16 cellular contexts compared by ENCODE assay signal in the genomic region with DNA sequence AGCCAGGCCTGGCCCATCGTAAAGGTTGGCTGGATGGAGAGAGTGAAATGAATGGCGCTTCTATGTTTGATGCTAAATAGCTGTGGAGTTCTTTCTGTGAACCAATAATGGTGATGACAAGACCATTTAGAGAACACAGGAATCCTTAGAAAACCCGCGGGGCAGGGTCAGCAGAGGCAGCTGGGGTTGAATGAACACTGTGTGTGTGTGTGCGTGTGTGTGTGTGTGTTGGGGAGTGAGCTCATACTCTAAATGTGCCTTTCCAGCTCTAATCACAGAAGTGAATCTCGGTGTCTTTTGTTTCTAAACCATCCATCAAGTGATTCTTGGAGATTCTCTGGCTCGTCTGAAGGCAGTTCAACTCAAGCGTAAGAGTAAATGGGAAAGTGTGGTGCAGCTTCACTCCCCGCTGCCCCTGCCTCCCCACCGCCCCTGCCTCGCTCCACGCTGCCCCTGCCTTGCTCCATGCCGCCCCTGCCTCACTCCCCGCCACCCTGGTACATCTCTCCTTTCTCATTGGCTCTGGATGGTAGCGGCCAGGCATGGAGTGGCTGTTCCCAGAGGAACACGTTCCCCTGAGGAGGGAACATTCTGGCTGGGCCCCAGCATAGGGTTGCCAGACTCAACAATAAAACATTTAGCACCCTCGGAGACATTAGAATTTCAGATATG. TPM values are rescaled to one million over a fixed set of nuclear protein-coding genes. Genes with fewer than 3 reads are reported as not detected.
DNase-seq lines count a peak whose midpoint lies in the region; ATAC-seq, FAIRE-seq and TF ChIP-seq lines count a peak whose summit lies in the region.
"Had no signal": no experiment of that assay in that cellular context is flagged by ENCODE, and none has a peak within 500 bp of the region (broad histone marks: within the 10 kb centered on the region; RNA-seq: fewer than 3 reads in every experiment).

No MANE protein-coding gene starts in this region.

- CTCF ChIA-PET in CD8-positive, alpha-beta T cell (lab: Charles Lee), result interaction anchor here (0.7 to 1.1 kb wide), 2 partner anchors 13 to 26 kb away, joined by 3 read pairs; no protein-coding TSS in a partner anchor

- H3K27ac ChIP-seq in astrocyte (ENCODE audit: low read depth, low read length), result no peak overlapping the region
- no peak overlapping the region for H3K27ac ChIP-seq in CD8-positive, alpha-beta T cell (ENCODE audit: low read depth, low read length)
- H3K27ac ChIP-seq: psoas muscle had no signal

- H3K36me3 ChIP-seq in H7 (replicated peaks; ENCODE audit: control insufficient read depth, insufficient read depth, low read length) (no peaks in the 10 kb centered on the region), astrocyte (ENCODE audit: insufficient read depth, low read length) (no peaks in the 10 kb centered on the region)
- H3K36me3 ChIP-seq in CD8-positive, alpha-beta T cell (ENCODE audit: insufficient read depth, low read length), result no peaks in the 10 kb centered on the region

- peak overlapping the region; percentile 19 for H3K4me2 ChIP-seq in astrocyte (ENCODE audit: low read length)

- ATAC-seq in GM19455 (IDR thresholded peaks at IDR 0.05; ENCODE audit: unreplicated experiment), result no peak
- ATAC-seq in CD8-positive, alpha-beta T cell, result no peak
- ATAC-seq: psoas muscle had no signal

- H4K20me1 ChIP-seq in astrocyte (ENCODE audit: insufficient read depth, low read length), result no peaks in the 10 kb centered on the region

- intact Hi-C loops in CD8-positive, alpha-beta T cell (cut with DNase I, micrococcal nuclease), result no loop called here

- no peaks in the 10 kb centered on the region for H3K4me1 Mint-ChIP-seq in astrocyte (ENCODE audit: low read depth, unreplicated experiment)
- no peaks in the 10 kb centered on the region for H3K4me1 Mint-ChIP-seq in CD8-positive, alpha-beta T cell (ENCODE audit: low read depth)
- H3K4me1 Mint-ChIP-seq: central memory CD8-positive, alpha-beta T cell had no signal

- POLR2A ChIA-PET in CD8-positive, alpha-beta T cell (lab: Charles Lee), result no interaction called here

- no peak overlapping the region for H3K4me3 Mint-ChIP-seq in astrocyte (ENCODE audit: unreplicated experiment)
- no peak overlapping the region for H3K4me3 Mint-ChIP-seq in CD8-positive, alpha-beta T cell
- H3K4me3 Mint-ChIP-seq: central memory CD8-positive, alpha-beta T cell had no signal

- FAIRE-seq in astrocyte (lab: Jason Lieb, UNC), result no peak

- peaks cover 18% of the 10 kb centered on the region for H3K9me3 Mint-ChIP-seq in astrocyte (ENCODE audit: unreplicated experiment)
- H3K9me3 Mint-ChIP-seq in CD8-positive, alpha-beta T cell, result peaks cover 13% of the 10 kb centered on the region

- H3K27me3 Mint-ChIP-seq in astrocyte (ENCODE audit: low read depth, unreplicated experiment), result peaks cover 6% of the 10 kb centered on the region
- peaks cover 10% of the 10 kb centered on the region for H3K27me3 Mint-ChIP-seq in CD8-positive, alpha-beta T cell (ENCODE audit: low read depth)

- DNase-seq in H7 (peak; percentile 43), astrocyte (ENCODE audit: low read depth) (peak; percentile 82), globus pallidus (ENCODE audit: low spot score) (peak; percentile 99), occipital lobe (lab: John Stamatoyannopoulos, UW) (peak; percentile 76), SKM-1 treated with dmso at 0.1 percent for 144 hours (lab: John Stamatoyannopoulos, UW; ENCODE audit: unreplicated experiment) (no peak), HT-29 (ENCODE audit: low spot score) (no peak)
- DNase-seq in CD8-positive, alpha-beta T cell, result no peak
- DNase-seq: activated gamma-delta T cell treated with Interleukin-2 at 50 U/mL for 16 hours, DMS153, psoas muscle, trophoblast cell had no signal

- H3K4me1 ChIP-seq in astrocyte (ENCODE audit: insufficient read depth, low read length), result peaks cover 9% of the 10 kb centered on the region
- H3K4me1 ChIP-seq in CD8-positive, alpha-beta T cell (ENCODE audit: insufficient read depth, low read length), result no peaks in the 10 kb centered on the region

- H2AFZ ChIP-seq in astrocyte (ENCODE audit: low read depth, low read length), result peak overlapping the region; percentile 18

- H3K27ac Mint-ChIP-seq in astrocyte (ENCODE audit: unreplicated experiment), result no peak overlapping the region
- no peak overlapping the region for H3K27ac Mint-ChIP-seq in CD8-positive, alpha-beta T cell

- TF ChIP-seq CTCF in astrocyte (IDR thresholded peaks at IDR 0.05; ENCODE audit: insufficient read depth, low read depth, low read length), result no peak
- no peak for TF ChIP-seq CTCF in CD8-positive, alpha-beta T cell (IDR thresholded peaks at IDR 0.05)

- peaks cover 5% of the 10 kb centered on the region for H3K9me3 ChIP-seq in astrocyte (ENCODE audit: insufficient read depth, low read depth, low read length)
- no peaks in the 10 kb centered on the region for H3K9me3 ChIP-seq in CD8-positive, alpha-beta T cell (ENCODE audit: low read length)

- H3K79me2 ChIP-seq in astrocyte (ENCODE audit: insufficient read depth, low read length), result no peaks in the 10 kb centered on the region

- H3K27me3 ChIP-seq in H7 (ENCODE audit: control insufficient read depth, insufficient read depth, low read length) (no peaks in the 10 kb centered on the region), astrocyte (ENCODE audit: insufficient read depth, low read length) (no peaks in the 10 kb centered on the region)
- H3K27me3 ChIP-seq in CD8-positive, alpha-beta T cell (ENCODE audit: insufficient read depth, low read length), result no peaks in the 10 kb centered on the region

- peaks cover 3% of the 10 kb centered on the region for H3K36me3 Mint-ChIP-seq in astrocyte (ENCODE audit: low read depth, unreplicated experiment)
- no peaks in the 10 kb centered on the region for H3K36me3 Mint-ChIP-seq in CD8-positive, alpha-beta T cell

- H3K4me3 ChIP-seq in H7 (ENCODE audit: insufficient read depth, low read depth, low read length), result no peak overlapping the region
- no peak overlapping the region for H3K4me3 ChIP-seq in astrocyte (ENCODE audit: insufficient read depth, low read depth, low read length)
- H3K4me3 ChIP-seq in CD8-positive, alpha-beta T cell (ENCODE audit: low read depth, low read length), result no peak overlapping the region
- H3K4me3 ChIP-seq: psoas muscle had no signal

- H3K9ac ChIP-seq in astrocyte (ENCODE audit: low read length), result no peak overlapping the region

RNA-seq across cellular contexts. Expression of a gene that starts 21.2 kb away (rescaled TPM):
- total RNA-seq in H7 (2014; rRNA removed; shearing (Covaris generic)), result 0.48 TPM in 1 of 2 replicates, not detected in the other
- total RNA-seq in astrocyte (0.16 and 0.17 TPM in 2 replicates), occipital lobe (0.16 TPM)
- total RNA-seq in CD8-positive, alpha-beta T cell, result not detected
- total RNA-seq in HT-29 (2014; rRNA removed; shearing (Covaris generic)), result 0.31 TPM in 1 of 2 replicates, not detected in the other
- total RNA-seq: activated CD8-positive, alpha-beta memory T cell treated with anti-CD3 and anti-CD28 coated beads for 36 hours; epithelial cell of proximal tubule; mesenteric fat pad had no signal

RNA-seq across cellular contexts. Expression of a gene that starts 46.1 kb away (rescaled TPM):
- 176 and 179 TPM in 2 replicates for total RNA-seq in H7 (2014; rRNA removed; shearing (Covaris generic))
- total RNA-seq in astrocyte (93.4 and 105 TPM in 2 replicates), occipital lobe (16.2 TPM)
- 10 to 100 TPM; 21.5 to 24.4 TPM for total RNA-seq in CD8-positive, alpha-beta T cell
- 154 and 163 TPM in 2 replicates for total RNA-seq in HT-29 (2014; rRNA removed; shearing (Covaris generic))

RNA-seq across cellular contexts. Expression of a gene that starts 52.8 kb away (rescaled TPM):
- 65.9 and 75.3 TPM in 2 replicates for total RNA-seq in H7 (2014; rRNA removed; shearing (Covaris generic))
- 52.2 and 55.4 TPM in 2 replicates for total RNA-seq in astrocyte
- 22.6 TPM for total RNA-seq in occipital lobe
- 100 to 1,000 TPM; 123 to 126 TPM for total RNA-seq in CD8-positive, alpha-beta T cell
- 85.0 and 121 TPM in 2 replicates for total RNA-seq in HT-29 (2014; rRNA removed; shearing (Covaris generic))

RNA-seq across cellular contexts. Expression of a gene that starts 52.9 kb away (rescaled TPM):
- 320 and 421 TPM in 2 replicates for total RNA-seq in H7 (2014; rRNA removed; shearing (Covaris generic))
- 91.4 and 97.6 TPM in 2 replicates for total RNA-seq in astrocyte
- 61.6 TPM for total RNA-seq in occipital lobe
- total RNA-seq in CD8-positive, alpha-beta T cell, result 100 to 1,000 TPM; 103 to 113 TPM
- 276 and 306 TPM in 2 replicates for total RNA-seq in HT-29 (2014; rRNA removed; shearing (Covaris generic))

Comparison
In these comparisons a context has a peak if more than half of its experiments do, and no peak if none do; other contexts are left out.
1. DNase-seq: peak in H7 (single experiment), astrocyte (single experiment), globus pallidus (single experiment) and occipital lobe (single experiment); none in SKM-1 treated with dmso at 0.1 percent for 144 hours (single experiment), CD8-positive, alpha-beta T cell (0 of 7) and HT-29 (single experiment).